Comparison of ENCODE assay signal across 1 cellular context in genomic region chr10:36283827-36284226, GRCh38.
TF ChIP-seq lines count a peak whose summit lies in the region.

No MANE protein-coding gene starts in this region.

TF ChIP-seq in A549, 52 proteins besides CTCF, POLR2A, EP300 and RAD21 (continued from another document):
- TF ChIP-seq REST (IDR thresholded peaks at IDR 0.05) (no peak), JUNB (IDR thresholded peaks at IDR 0.05) (no peak), FOSL2 (IDR thresholded peaks at IDR 0.05) (no peak), FOSL2 (CRISPR knock-in tag; IDR thresholded peaks at IDR 0.05) (no peak), FOXS1 (CRISPR knock-in tag; IDR thresholded peaks at IDR 0.05) (no peak), CEBPB (IDR thresholded peaks at IDR 0.05) (no peak), MYC (IDR thresholded peaks at IDR 0.05; ENCODE audit: borderline replicate concordance, low read length) (no peak), NR3C1 (IDR thresholded peaks at IDR 0.05) (no peak), HES2 (IDR thresholded peaks at IDR 0.05) (no peak), CHD2 (IDR thresholded peaks at IDR 0.05; ENCODE audit: low read length, partially characterized antibody) (no peak)
